In genomic region chr6:40359808-40360207, GRCh38 we compare ENCODE assay signal across 20 cellular contexts.
DNase-seq lines count a peak whose midpoint lies in the region; TF ChIP-seq lines count a peak whose summit lies in the region.
"Had no signal": no experiment of that assay in that cellular context is flagged by ENCODE, and none has a peak within 500 bp of the region (broad histone marks: within the 10 kb centered on the region; RNA-seq: fewer than 3 reads in every experiment).

No MANE protein-coding gene starts in this region.

- TF ChIP-seq CTCF in type B pancreatic cell (conservative IDR thresholded peaks at IDR 0.05) = no peak

- DNase-seq in NCI-H2107 treated with DMSO at 0.1 percent for 48 hours (lab: John Stamatoyannopoulos, UW; ENCODE audit: unreplicated experiment) (peak; percentile 64), NCI-H2107 (lab: John Stamatoyannopoulos, UW) (no peak), NCI-H510A (lab: John Stamatoyannopoulos, UW) (peak; percentile 87), iPS DF 19.7 (ENCODE audit: low read depth, low spot score) (peak; percentile 98), type B pancreatic cell (ENCODE audit: extremely low spot score, unreplicated experiment) (peak; percentile 34), SKM-1 treated with dmso at 0.1 percent for 144 hours (lab: John Stamatoyannopoulos, UW; ENCODE audit: unreplicated experiment) (no peak), A172 (ENCODE audit: low spot score) (no peak)
- no peak for DNase-seq in central memory CD4-positive, alpha-beta T cell
- DNase-seq: 8988T; activated CD4-positive, alpha-beta T cell treated with anti-CD3 and anti-CD28 coated beads for 4 hours; foreskin keratinocyte; GF-D8; hypothalamus; left ventricle myocardium inferior; mucosa of descending colon; NCI-H226; stimulated activated CD4-positive, alpha-beta T cell treated with anti-CD3 and anti-CD28 coated beads, Interleukin-4, amount 100 ng/mL, for 4 hours; uterus had no signal

- no peaks in the 10 kb centered on the region for H3K9me3 Mint-ChIP-seq in type B pancreatic cell

- H3K27me3 Mint-ChIP-seq in type B pancreatic cell = peaks cover 4% of the 10 kb centered on the region

- H3K4me1 Mint-ChIP-seq in type B pancreatic cell (ENCODE audit: unreplicated experiment) = no peaks in the 10 kb centered on the region
- H3K4me1 Mint-ChIP-seq: B cell, IgD-negative memory B cell had no signal

- no peaks in the 10 kb centered on the region for H3K36me3 Mint-ChIP-seq in type B pancreatic cell
- H3K36me3 Mint-ChIP-seq: IgD-negative memory B cell had no signal

- H3K27ac Mint-ChIP-seq in type B pancreatic cell = no peak overlapping the region
- H3K27ac Mint-ChIP-seq: B cell, IgD-negative memory B cell had no signal

- no peak overlapping the region for H3K4me3 Mint-ChIP-seq in type B pancreatic cell
- H3K4me3 Mint-ChIP-seq: B cell, IgD-negative memory B cell had no signal

Comparison
In these comparisons a context has a peak if more than half of its experiments do, and no peak if none do; other contexts are left out.
1. DNase-seq: peak in NCI-H2107 treated with DMSO at 0.1 percent for 48 hours (single experiment), NCI-H510A (single experiment), iPS DF 19.7 (single experiment) and type B pancreatic cell (single experiment); none in NCI-H2107 (single experiment), SKM-1 treated with dmso at 0.1 percent for 144 hours (single experiment), central memory CD4-positive, alpha-beta T cell (single experiment) and A172 (single experiment).